Comparison of ENCODE assay signal across 8 cellular contexts in genomic region chr5:178626484-178627258, GRCh38. TPM values are rescaled to one million over a fixed set of nuclear protein-coding genes. Genes with fewer than 3 reads are reported as not detected.
DNase-seq lines count a peak whose midpoint lies in the region; ATAC-seq and TF ChIP-seq lines count a peak whose summit lies in the region.

CLK4 (minus strand) TSS chr5:178627050; CDS start chr5:178623416, 3,634 bp downstream.

- H3K9me3 ChIP-seq in right cardiac atrium (ENCODE audit: control insufficient read depth, low read length) (no peaks in the 10 kb centered on the region), uterus (no peaks in the 10 kb centered on the region)

- intact Hi-C loops in T-helper 2 cell treated with Interferon-gamma antibody and Interleukin-4, amounts not matched to agents 100 ng/mL and 5 ng/mL, for 36 hours (cut with micrococcal nuclease): loop anchor here (1.0 to 10.0 kb wide), 9 partner anchors 104 to 1444 kb away; partner anchors contain the start of genes CANX, HNRNPH1, PHYKPL and RNF130
- intact Hi-C loops in right cardiac atrium (cut with DNase I) (no loop called here), uterus (cut with DNase I; ENCODE audit: low total_unique reads) (no loop called here)

- H3K27me3 ChIP-seq in right cardiac atrium (ENCODE audit: control insufficient read depth, insufficient read depth) (no peaks in the 10 kb centered on the region), uterus (no peaks in the 10 kb centered on the region)

- H3K27ac ChIP-seq in right cardiac atrium (ENCODE audit: low read length) (peak within 1 kb of the TSS; percentile 92), uterus (peak within 1 kb of the TSS; percentile 91 to 96)

- ATAC-seq in GM18505 (IDR thresholded peaks at IDR 0.05; ENCODE audit: unreplicated experiment): peak; percentile 78
- ATAC-seq in HG02943 (IDR thresholded peaks at IDR 0.05; ENCODE audit: low read depth, unreplicated experiment): peak; percentile 77
- ATAC-seq in right cardiac atrium: peak; percentile 97 to 98

- peak; percentile 97 for TF ChIP-seq POLR2A in GM18505 (IDR thresholded peaks at IDR 0.05; ENCODE audit: borderline replicate concordance, extremely low read depth, insufficient read depth, insufficient read length)
- TF ChIP-seq POLR2A in uterus (IDR thresholded peaks at IDR 0.05): peak; percentile 80 to 84

- peak; percentile 75 to 86 for DNase-seq in NCI-H1930 (lab: John Stamatoyannopoulos, UW)
- DNase-seq in anterior cingulate cortex (lab: John Stamatoyannopoulos, UW): peak; percentile 57 to 97 (median 90)
- DNase-seq in right cardiac atrium: peak; percentile 97 to 99 (median 99)
- DNase-seq in putamen (ENCODE audit: low spot score): peak; percentile 93
- DNase-seq in uterus: peak; percentile 94 to 96

- H3K4me3 ChIP-seq in right cardiac atrium (ENCODE audit: low read length): peak within 1 kb of the TSS; percentile 89
- peak within 1 kb of the TSS; percentile 52 to 86 for H3K4me3 ChIP-seq in uterus

- H3K36me3 ChIP-seq in uterus: no peaks in the 10 kb centered on the region

- TF ChIP-seq CTCF in uterus (IDR thresholded peaks at IDR 0.05): peak in 1 of 4 experiments; percentile 9

- H3K4me1 ChIP-seq in right cardiac atrium (ENCODE audit: control insufficient read depth, insufficient read depth, low read length) (peaks cover 2% of the 10 kb centered on the region), uterus (peaks cover 0 to 6% of the 10 kb centered on the region in 2 donors)

- WGBS in right cardiac atrium: under 1% methylated on average over 78 of the region's 79 CpGs

RNA-seq across cellular contexts. Expression of gene CLK4, which starts in this region (rescaled TPM):
- total RNA-seq in T-helper 2 cell treated with Interferon-gamma antibody and Interleukin-4, amounts not matched to agents 100 ng/mL and 5 ng/mL, for 36 hours: 25.1 and 26.9 TPM in 2 replicates
- total RNA-seq in right cardiac atrium: 10 to 100 TPM; 15.5 to 27.0 (median 24.0) TPM
- polyA plus RNA-seq in right cardiac atrium: 15.5 TPM
- total RNA-seq in uterus: 10 to 100 TPM; 23.6 to 72.3 (median 39.7) TPM

Comparison
In these comparisons a context has a peak if more than half of its experiments do, and no peak if none do; other contexts are left out.
1. Peak in every context shown above with its lines: DNase-seq, ATAC-seq, H3K4me3 ChIP-seq and H3K27ac ChIP-seq.